ENCODE assay signal across 26 cellular contexts in genomic region chr6:96491926-96492325, GRCh38.
"Had no signal": no experiment of that assay in that cellular context is flagged by ENCODE, and none has a peak within 500 bp of the region (broad histone marks: within the 10 kb centered on the region; RNA-seq: fewer than 3 reads in every experiment).

No MANE protein-coding gene starts in this region.

- DNase-seq: stimulated activated CD4-positive, alpha-beta T cell treated with anti-CD3 and anti-CD28 coated beads, Interleukin-2, amount 100 ng/mL, for 48 hours; stimulated activated CD4-positive, alpha-beta T cell treated with anti-CD3 and anti-CD28 coated beads, Interleukin-4, amount 100 ng/mL, for 1 hour; stimulated activated CD4-positive, alpha-beta T cell treated with anti-CD3 and anti-CD28 coated beads, Interleukin-4, amount 100 ng/mL, for 24 hours; stimulated activated CD4-positive, alpha-beta T cell treated with anti-CD3 and anti-CD28 coated beads, Interleukin-4, amount 100 ng/mL, for 4 hours; stimulated activated CD8-positive, alpha-beta memory T cell treated with anti-CD3 and anti-CD28 coated beads, Interleukin-4, amount 100 ng/mL, for 48 hours; stimulated activated naive B cell treated with anti-CD40 and anti-IgM and Interleukin-4, amounts not matched to agents 10 μg/mL and 1 μg/mL and 100 μg/mL, for 72 hours; stimulated activated naive CD4-positive, alpha-beta T cell; stimulated activated naive CD4-positive, alpha-beta T cell treated with Interleukin-2 at 50 U/mL for 16 hours; stimulated activated naive CD8-positive, alpha-beta T cell treated with anti-CD3 and anti-CD28 coated beads, Interleukin-15, amount 100 ng/mL, for 72 hours; stimulated activated naive CD8-positive, alpha-beta T cell treated with anti-CD3 and anti-CD28 coated beads, Interleukin-15, Interleukin-2, amounts not matched to agents 100 U/mL and 50 U/mL, for 24 hours; stomach; substantia nigra; testis; thyroid gland; tibial artery; transverse colon; trophoblast cell; upper lobe of left lung; upper lobe of right lung; uterus had no signal

- H3K27ac ChIP-seq: stomach, suprapubic skin, testis, thoracic aorta, thyroid gland, tibial artery, tibial nerve, transverse colon, upper lobe of left lung, upper lobe of right lung, uterus, vagina had no signal

- H3K27me3 ChIP-seq: stomach, suprapubic skin, testis, thyroid gland, tibial artery, tibial nerve, transverse colon, upper lobe of left lung, upper lobe of right lung, uterus, vagina had no signal

- H3K36me3 ChIP-seq: stomach, suprapubic skin, thoracic aorta, thyroid gland, tibial nerve, transverse colon, upper lobe of left lung, upper lobe of right lung, uterus, vagina had no signal

- ATAC-seq: stimulated activated effector memory CD8-positive, alpha-beta T cell treated with anti-CD3 and anti-CD28 coated beads, Interleukin-12 subunit alpha, Interleukin-12 subunit beta, amount 100 ng/mL, for 72 hours; stimulated activated memory B cell treated with anti-CD40 and anti-IgM and Interleukin-4, amounts not matched to agents 10 μg/mL and 1 μg/mL and 100 μg/mL, for 72 hours; stimulated activated naive B cell treated with anti-CD40 and anti-IgM and Interleukin-4, amounts not matched to agents 10 μg/mL and 1 μg/mL and 100 μg/mL, for 72 hours; stimulated activated naive CD8-positive, alpha-beta T cell treated with anti-CD3 and anti-CD28 coated beads, Interleukin-15, amount 100 ng/mL, for 72 hours; stimulated activated naive CD8-positive, alpha-beta T cell treated with anti-CD3 and anti-CD28 coated beads, Interleukin-15, Interleukin-2, amounts not matched to agents 100 U/mL and 50 U/mL, for 24 hours; upper lobe of right lung had no signal

- H3K4me3 ChIP-seq: stomach, suprapubic skin, testis, thoracic aorta, thyroid gland, tibial artery, tibial nerve, transverse colon, upper lobe of left lung, upper lobe of right lung, uterus, vagina had no signal

- H3K4me1 ChIP-seq: stomach, suprapubic skin, testis, thyroid gland, tibial artery, tibial nerve, transverse colon, upper lobe of left lung, upper lobe of right lung, uterus, vagina had no signal

- H3K9me3 ChIP-seq: testis, vagina had no signal
